In genomic region chr2:86562891-86563649, GRCh38 we compare ENCODE assay signal across 1 cellular context.
A peak's percentile ranks its signal among the peaks of the same experiment; 100 is the strongest.
TF ChIP-seq lines count a peak whose summit lies in the region.

CHMP3 (minus strand) TSS chr2:86563443; CDS start chr2:86563348, 95 bp downstream.

TF ChIP-seq in K562, 482 proteins besides CTCF, POLR2A, EP300 and RAD21 (continued from another document and continues in another):
- TF ChIP-seq RERE (CRISPR knock-in tag; IDR thresholded peaks at IDR 0.05; ENCODE audit: borderline replicate concordance): no peak
- TF ChIP-seq NCOA4 (IDR thresholded peaks at IDR 0.05; ENCODE audit: partially characterized antibody): no peak
- 0 out of 2 replicates have a peak, but pooled peaks have one; percentile 28 for TF ChIP-seq PRMT5 (CRISPR knock-in tag; IDR thresholded peaks at IDR 0.05)
- TF ChIP-seq YBX1 (IDR thresholded peaks at IDR 0.05): no peak
- 0 out of 2 replicates have a peak, but pooled peaks have one; percentile 86 for TF ChIP-seq DMBX1 (CRISPR knock-in tag; IDR thresholded peaks at IDR 0.05; ENCODE audit: borderline replicate concordance)
- peak; percentile 87 for TF ChIP-seq ELF2 (CRISPR knock-in tag; IDR thresholded peaks at IDR 0.05)
- 0 out of 2 replicates have a peak, but pooled peaks have one; percentile 4 for TF ChIP-seq CEBPB (tag; IDR thresholded peaks at IDR 0.05)
- peak; percentile 13 for TF ChIP-seq HDAC3 (IDR thresholded peaks at IDR 0.05; ENCODE audit: borderline replicate concordance, partially characterized antibody)
- no peak for TF ChIP-seq PHB (CRISPR knock-in tag; IDR thresholded peaks at IDR 0.05)
- TF ChIP-seq ZNF239 (CRISPR knock-in tag; IDR thresholded peaks at IDR 0.05): 0 out of 2 replicates have a peak, but pooled peaks have one; percentile 12
- peak; percentile 82 for TF ChIP-seq ZBTB40 (IDR thresholded peaks at IDR 0.05)
- no peak for TF ChIP-seq ZBTB40 (CRISPR knock-in tag; IDR thresholded peaks at IDR 0.05)
- no peak for TF ChIP-seq PTRF (tag; IDR thresholded peaks at IDR 0.05)
- no peak for TF ChIP-seq SAFB2 (IDR thresholded peaks at IDR 0.05; ENCODE audit: borderline replicate concordance, low read depth, low read length, severe bottlenecking)
- TF ChIP-seq MXD1 (CRISPR knock-in tag; IDR thresholded peaks at IDR 0.05; ENCODE audit: borderline replicate concordance, poor library complexity, severe bottlenecking): no peak
- TF ChIP-seq PREB (CRISPR knock-in tag; IDR thresholded peaks at IDR 0.05): no peak
- no peak for TF ChIP-seq PCBP2 (IDR thresholded peaks at IDR 0.05; ENCODE audit: low read depth, low read length, poor library complexity, severe bottlenecking)
- TF ChIP-seq RCOR1 (IDR thresholded peaks at IDR 0.05; ENCODE audit: borderline replicate concordance in 1 of 2, low read depth in 2 of 2, low read length in 2 of 2): 0 out of 4 replicates have a peak, but pooled peaks of 1 of the 2 experiments have one; percentile 26
- TF ChIP-seq SFPQ (IDR thresholded peaks at IDR 0.05; ENCODE audit: low read depth, low read length): no peak
- TF ChIP-seq SNAPC5 (CRISPR knock-in tag; IDR thresholded peaks at IDR 0.05): no peak
- no peak for TF ChIP-seq HNRNPH1 (optimal IDR thresholded peaks at IDR 0.05; ENCODE audit: low read depth, low read length)
- no peak for TF ChIP-seq SAFB (IDR thresholded peaks at IDR 0.05; ENCODE audit: borderline replicate concordance, low read depth, low read length)
- TF ChIP-seq PPARD (CRISPR knock-in tag; IDR thresholded peaks at IDR 0.05): no peak
- peak; percentile 99 for TF ChIP-seq L3MBTL2 (IDR thresholded peaks at IDR 0.05)
- no peak for TF ChIP-seq ZNF232 (CRISPR knock-in tag; IDR thresholded peaks at IDR 0.05)
- no peak for TF ChIP-seq ZZZ3 (IDR thresholded peaks at IDR 0.05)
- TF ChIP-seq XRCC5 (IDR thresholded peaks at IDR 0.05; ENCODE audit: low read depth, low read length): no peak; the same call in 1 of the 2 replicates
- peak; percentile 87 for TF ChIP-seq MAFG (tag; conservative IDR thresholded peaks at IDR 0.05)
- TF ChIP-seq SIN3A (IDR thresholded peaks at IDR 0.05; ENCODE audit: borderline replicate concordance in 2 of 2, control insufficient read depth in 1 of 2, low read depth in 2 of 2, low read length in 2 of 2): peak; percentile 17; a peak in 1 of 4 replicates
- TF ChIP-seq ZNF395 (CRISPR knock-in tag; IDR thresholded peaks at IDR 0.05): peak; percentile 90
- TF ChIP-seq PML (IDR thresholded peaks at IDR 0.05; ENCODE audit: low read length): peak; percentile 85
- no peak for TF ChIP-seq HNRNPK (IDR thresholded peaks at IDR 0.05; ENCODE audit: low read depth, low read length, poor library complexity, severe bottlenecking)
- TF ChIP-seq ATF7 (IDR thresholded peaks at IDR 0.05): peak; percentile 99
- peak; percentile 88 for TF ChIP-seq GTF2E2 (tag; IDR thresholded peaks at IDR 0.05)
- 0 out of 2 replicates have a peak, but pooled peaks have one; percentile 1 for TF ChIP-seq SPI1 (IDR thresholded peaks at IDR 0.05; ENCODE audit: borderline replicate concordance, low read depth, low read length)
- TF ChIP-seq ZNF583 (CRISPR knock-in tag; IDR thresholded peaks at IDR 0.05): peak; percentile 69; the same call in 1 of the 2 replicates
- 0 out of 2 replicates have a peak, but pooled peaks have one; percentile 27 for TF ChIP-seq NFRKB (IDR thresholded peaks at IDR 0.05; ENCODE audit: low read depth)
- TF ChIP-seq HSF4 (CRISPR knock-in tag; IDR thresholded peaks at IDR 0.05; ENCODE audit: borderline replicate concordance): no peak
- no peak for TF ChIP-seq PHB2 (IDR thresholded peaks at IDR 0.05; ENCODE audit: low read depth)
- TF ChIP-seq ZNF316 (IDR thresholded peaks at IDR 0.05): peak; percentile 91
- TF ChIP-seq MXI1 (IDR thresholded peaks at IDR 0.05; ENCODE audit: low read depth, low read length): no peak
- no peak for TF ChIP-seq U2AF1 (optimal IDR thresholded peaks at IDR 0.05; ENCODE audit: low read depth, low read length)
- TF ChIP-seq ZSCAN29 (IDR thresholded peaks at IDR 0.05): no peak
- no peak for TF ChIP-seq ZKSCAN3 (CRISPR knock-in tag; IDR thresholded peaks at IDR 0.05)
- peak; percentile 74; the same call in 1 of the 2 replicates for TF ChIP-seq POLR2AphosphoS2 (IDR thresholded peaks at IDR 0.05; ENCODE audit: low read length)
- peak; percentile 82 for TF ChIP-seq NFE2 (IDR thresholded peaks at IDR 0.05; ENCODE audit: low read depth)
- peak; percentile 82 for TF ChIP-seq RBBP5 (IDR thresholded peaks at IDR 0.05; ENCODE audit: borderline replicate concordance, insufficient read depth, low read length, poor library complexity, severe bottlenecking)
- no peak for TF ChIP-seq CHCHD3 (CRISPR knock-in tag; IDR thresholded peaks at IDR 0.05)
- TF ChIP-seq ARHGAP35 (IDR thresholded peaks at IDR 0.05; ENCODE audit: partially characterized antibody): no peak
